13 cellular contexts compared by ENCODE assay signal in the genomic region with DNA sequence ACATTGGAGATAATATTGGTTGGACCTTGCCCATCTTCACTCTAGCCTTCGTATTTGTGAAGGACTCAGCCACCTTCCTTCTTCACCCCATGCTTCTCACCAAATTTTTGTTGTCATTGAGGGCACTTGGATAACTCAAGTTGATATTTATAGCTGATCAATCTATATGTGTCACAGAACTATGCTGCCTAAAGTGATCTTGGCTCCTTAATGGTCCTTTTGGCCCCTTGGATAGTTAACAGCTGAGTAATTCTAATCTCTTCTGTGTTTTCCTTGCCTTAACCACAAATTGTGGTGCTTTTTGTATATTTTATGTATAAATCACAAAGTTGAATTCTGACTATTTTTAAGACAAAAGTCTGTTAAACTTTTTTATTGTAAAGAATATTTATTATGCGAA. TPM values are rescaled to one million over a fixed set of nuclear protein-coding genes. Genes with fewer than 3 reads are reported as not detected.
DNase-seq lines count a peak whose midpoint lies in the region; ATAC-seq and TF ChIP-seq lines count a peak whose summit lies in the region.
"Had no signal": no experiment of that assay in that cellular context is flagged by ENCODE, and none has a peak within 500 bp of the region (broad histone marks: within the 10 kb centered on the region; RNA-seq: fewer than 3 reads in every experiment).

No MANE protein-coding gene starts in this region.

- POLR2A ChIA-PET in activated naive CD8-positive, alpha-beta T cell treated with anti-CD3 and anti-CD28 coated beads, Interleukin-2, amount 10 ng/mL, durations not matched to agents 7 days and 5 days (lab: Charles Lee), result interaction anchor here (1.6 to 1.8 kb wide), 2 partner anchors 10 to 21 kb away, joined by 4 to 5 read pairs; no protein-coding TSS in a partner anchor

- intact Hi-C loops in Right ventricle myocardium superior (cut with DNase I), result loop anchor here (10.0 kb wide), 1 partner anchor 148 kb away; no protein-coding TSS in a partner anchor
- intact Hi-C loops in upper lobe of right lung (cut with DNase I), result no loop called here
- intact Hi-C loops in left lung (cut with DNase I), result loop anchor here in 1 of 2 donors (5.0 to 10.0 kb wide), 2 partner anchors 252 to 714 kb away; no protein-coding TSS in a partner anchor

- H3K4me1 Mint-ChIP-seq in activated naive CD8-positive, alpha-beta T cell treated with anti-CD3 and anti-CD28 coated beads, Interleukin-2, amount 10 ng/mL, durations not matched to agents 7 days and 5 days, result peaks cover 40% of the 10 kb centered on the region
- H3K4me1 Mint-ChIP-seq in mesothelial cell of epicardium, result peaks cover 56% of the 10 kb centered on the region

- H3K27ac Mint-ChIP-seq in activated naive CD8-positive, alpha-beta T cell treated with anti-CD3 and anti-CD28 coated beads, Interleukin-2, amount 10 ng/mL, durations not matched to agents 7 days and 5 days, result peak overlapping the region; percentile 2
- no peak overlapping the region for H3K27ac Mint-ChIP-seq in mesothelial cell of epicardium

- no peak for DNase-seq in right atrium auricular region (ENCODE audit: low spot score)
- DNase-seq in Right ventricle myocardium superior, result no peak
- DNase-seq in activated naive CD8-positive, alpha-beta T cell treated with anti-CD3 and anti-CD28 coated beads, Interleukin-2, amount 10 ng/mL, durations not matched to agents 7 days and 5 days, result no peak
- no peak for DNase-seq in mesothelial cell of epicardium (ENCODE audit: low spot score in 2 of 2, unreplicated experiment in 2 of 2)
- DNase-seq in upper lobe of right lung, result no peak
- no peak for DNase-seq in left lung
- DNase-seq in HuH-7 (ENCODE audit: low spot score), result no peak
- DNase-seq: activated gamma-delta T cell, head of caudate nucleus, NCI-H2029, NCI-H526 treated with DMSO at 0.1 percent for 48 hours had no signal

- H3K9me3 ChIP-seq in right atrium auricular region, result no peaks in the 10 kb centered on the region
- H3K9me3 ChIP-seq in upper lobe of right lung, result no peaks in the 10 kb centered on the region
- no peaks in the 10 kb centered on the region for H3K9me3 ChIP-seq in left lung

- H3K27me3 ChIP-seq in right atrium auricular region, result no peaks in the 10 kb centered on the region
- no peaks in the 10 kb centered on the region for H3K27me3 ChIP-seq in upper lobe of right lung
- peaks cover 0 to 14% of the 10 kb centered on the region in 2 donors for H3K27me3 ChIP-seq in left lung

- no peaks in the 10 kb centered on the region for H3K27me3 Mint-ChIP-seq in activated naive CD8-positive, alpha-beta T cell treated with anti-CD3 and anti-CD28 coated beads, Interleukin-2, amount 10 ng/mL, durations not matched to agents 7 days and 5 days
- no peaks in the 10 kb centered on the region for H3K27me3 Mint-ChIP-seq in mesothelial cell of epicardium (ENCODE audit: low read depth)

- H3K4me1 ChIP-seq in right atrium auricular region (peaks cover 0 to 29% of the 10 kb centered on the region in 2 donors), upper lobe of right lung (peaks cover 11% of the 10 kb centered on the region), left lung (peaks cover 3 to 6% of the 10 kb centered on the region in 2 donors)

- peaks cover 65% of the 10 kb centered on the region for H3K36me3 Mint-ChIP-seq in activated naive CD8-positive, alpha-beta T cell treated with anti-CD3 and anti-CD28 coated beads, Interleukin-2, amount 10 ng/mL, durations not matched to agents 7 days and 5 days
- peaks cover 17% of the 10 kb centered on the region for H3K36me3 Mint-ChIP-seq in mesothelial cell of epicardium

- peak overlapping the region; percentile 63 to 74 for H3K4me3 ChIP-seq in right atrium auricular region
- peak overlapping the region; percentile 73 for H3K4me3 ChIP-seq in upper lobe of right lung
- H3K4me3 ChIP-seq in left lung, result peak overlapping the region in 1 of 2 donors; percentile 73

- TF ChIP-seq CTCF in right atrium auricular region (IDR thresholded peaks at IDR 0.05) (no peak), mesothelial cell of epicardium (IDR thresholded peaks at IDR 0.05; ENCODE audit: unreplicated experiment) (no peak), upper lobe of right lung (IDR thresholded peaks at IDR 0.05) (no peak), left lung (IDR thresholded peaks at IDR 0.05) (no peak)

- peak overlapping the region; percentile 76 for H3K4me3 Mint-ChIP-seq in activated naive CD8-positive, alpha-beta T cell treated with anti-CD3 and anti-CD28 coated beads, Interleukin-2, amount 10 ng/mL, durations not matched to agents 7 days and 5 days
- H3K4me3 Mint-ChIP-seq in mesothelial cell of epicardium, result peak overlapping the region; percentile 1
- H3K4me3 Mint-ChIP-seq: central memory CD8-positive, alpha-beta T cell had no signal

- H3K27ac ChIP-seq in right atrium auricular region (peak overlapping the region in 1 of 2 donors; percentile 96), upper lobe of right lung (peak overlapping the region; percentile 94), left lung (peak overlapping the region in 1 of 2 donors; percentile 9)

- H3K36me3 ChIP-seq in right atrium auricular region (peaks cover 74% of the 10 kb centered on the region), upper lobe of right lung (peaks cover 30% of the 10 kb centered on the region), left lung (peaks cover 0 to 26% of the 10 kb centered on the region in 2 donors)

- H3K9me3 Mint-ChIP-seq in activated naive CD8-positive, alpha-beta T cell treated with anti-CD3 and anti-CD28 coated beads, Interleukin-2, amount 10 ng/mL, durations not matched to agents 7 days and 5 days, result no peaks in the 10 kb centered on the region
- no peaks in the 10 kb centered on the region for H3K9me3 Mint-ChIP-seq in mesothelial cell of epicardium
- H3K9me3 Mint-ChIP-seq: central memory CD8-positive, alpha-beta T cell had no signal

- ATAC-seq in Right ventricle myocardium superior (ENCODE audit: poor library complexity) (no peak), upper lobe of right lung (no peak), left lung (no peak), HG03354 (IDR thresholded peaks at IDR 0.05; ENCODE audit: poor library complexity, severe bottlenecking, unreplicated experiment) (no peak)
- no peak for ATAC-seq in activated naive CD8-positive, alpha-beta T cell treated with anti-CD3 and anti-CD28 coated beads, Interleukin-2, amount 10 ng/mL, durations not matched to agents 7 days and 5 days (ENCODE audit: low read depth)

RNA-seq across cellular contexts. Expression of gene SPRY1, which starts 6.6 kb away (rescaled TPM):
- total RNA-seq in right atrium auricular region (100 to 1,000 TPM in 1 of 2 donors, 10 to 100 TPM in 1; 50.0 to 118 TPM), Right ventricle myocardium superior (37.3 TPM), mesothelial cell of epicardium (39.1 to 42.0 TPM (median 41.8 TPM) in 3 replicates), upper lobe of right lung (134 TPM), left lung (10 to 100 TPM; 85.1 to 95.5 TPM)
- total RNA-seq in activated naive CD8-positive, alpha-beta T cell treated with anti-CD3 and anti-CD28 coated beads, Interleukin-2, amount 10 ng/mL, durations not matched to agents 7 days and 5 days, result 10 to 100 TPM; 46.3 to 51.3 TPM
